Comparison of ENCODE assay signal across 8 cellular contexts in genomic region chr10:68330852-68331454, GRCh38. TPM values are rescaled to one million over a fixed set of nuclear protein-coding genes. Genes with fewer than 3 reads are reported as not detected.
A peak's percentile ranks its signal among the peaks of the same experiment; 100 is the strongest.
DNase-seq lines count a peak whose midpoint lies in the region; ATAC-seq and TF ChIP-seq lines count a peak whose summit lies in the region.

No MANE protein-coding gene starts in this region.

- POLR2A ChIA-PET in activated B cell treated with CpG ODN at 0.5 μM for 24 hours (lab: Charles Lee): interaction anchor here (0.7 to 2.7 kb wide), 21 partner anchors 17 to 1815 kb away, joined by 3 to 32 read pairs (median 6); partner anchors contain the start of genes CCAR1, RUFY2 and SIRT1

- peak; percentile 4 for DNase-seq in activated gamma-delta T cell treated with Interleukin-2 at 50 U/mL for 16 hours
- no peak for DNase-seq in activated gamma-delta T cell (lab: John Stamatoyannopoulos, UW)
- peak; percentile 16 for DNase-seq in activated B cell treated with CpG ODN at 0.5 μM for 24 hours
- peak in 1 of 3 experiments; percentile 3 for DNase-seq in effector memory CD8-positive, alpha-beta T cell
- DNase-seq in tibial artery: peak; percentile 46 to 73
- DNase-seq in foreskin melanocyte: no peak

- TF ChIP-seq CTCF in activated B cell treated with CpG ODN at 0.5 μM for 24 hours (IDR thresholded peaks at IDR 0.05) (no peak), tibial artery (IDR thresholded peaks at IDR 0.05) (no peak)

- H3K36me3 Mint-ChIP-seq in activated B cell treated with CpG ODN at 0.5 μM for 24 hours (ENCODE audit: low read depth): peaks cover 27% of the 10 kb centered on the region
- peaks cover 28% of the 10 kb centered on the region for H3K36me3 Mint-ChIP-seq in effector memory CD8-positive, alpha-beta T cell (ENCODE audit: insufficient read depth)

- peaks cover 0 to 28% of the 10 kb centered on the region in 2 donors for H3K36me3 ChIP-seq in muscle layer of duodenum (ENCODE audit: control insufficient read depth in 1 of 2, insufficient read depth in 2 of 2, low read length in 2 of 2)
- H3K36me3 ChIP-seq in tibial artery: no peaks in the 10 kb centered on the region

- CTCF ChIA-PET in activated B cell treated with CpG ODN at 0.5 μM for 24 hours (lab: Charles Lee): interaction anchor here (1.3 kb wide), 1 partner anchor 29 kb away, joined by 5 read pairs; no protein-coding TSS in a partner anchor

- intact Hi-C loops in activated B cell treated with CpG ODN at 0.5 μM for 24 hours (cut with micrococcal nuclease) (loop anchor here (1.0 to 5.0 kb wide), 9 partner anchors 31 to 756 kb away; partner anchors contain the start of genes CCAR1, DDX50, SIRT1 and SLC25A16), tibial artery (cut with DNase I; ENCODE audit: low total_unique reads) (loop anchor here (10.0 kb wide), 1 partner anchor 256 kb away; the partner anchor contains the start of gene HERC4)

- ATAC-seq in activated B cell treated with CpG ODN at 0.5 μM for 24 hours (ENCODE audit: low read depth): no peak
- no peak for ATAC-seq in effector memory CD8-positive, alpha-beta T cell (replicated peaks)
- no peak for ATAC-seq in GM18511 (IDR thresholded peaks at IDR 0.05; ENCODE audit: unreplicated experiment)

- peaks cover 60% of the 10 kb centered on the region for H3K4me1 Mint-ChIP-seq in activated B cell treated with CpG ODN at 0.5 μM for 24 hours
- H3K4me1 Mint-ChIP-seq in effector memory CD8-positive, alpha-beta T cell (ENCODE audit: low read depth in 2 of 2): peaks cover 30 to 39% of the 10 kb centered on the region in 2 donors

- H3K4me3 Mint-ChIP-seq in activated B cell treated with CpG ODN at 0.5 μM for 24 hours: peak overlapping the region; percentile 99
- H3K4me3 Mint-ChIP-seq in effector memory CD8-positive, alpha-beta T cell: peak overlapping the region; percentile 98 to 99

- peak overlapping the region; percentile 99 for H3K27ac Mint-ChIP-seq in activated B cell treated with CpG ODN at 0.5 μM for 24 hours
- H3K27ac Mint-ChIP-seq in effector memory CD8-positive, alpha-beta T cell: peak overlapping the region; percentile 99 to 100

- no peaks in the 10 kb centered on the region for H3K9me3 Mint-ChIP-seq in activated B cell treated with CpG ODN at 0.5 μM for 24 hours
- H3K9me3 Mint-ChIP-seq in effector memory CD8-positive, alpha-beta T cell: no peaks in the 10 kb centered on the region

- no peaks in the 10 kb centered on the region for H3K27me3 Mint-ChIP-seq in activated B cell treated with CpG ODN at 0.5 μM for 24 hours
- H3K27me3 Mint-ChIP-seq in effector memory CD8-positive, alpha-beta T cell: no peaks in the 10 kb centered on the region

- H3K4me3 ChIP-seq in muscle layer of duodenum (ENCODE audit: low read depth in 1 of 2, low read length in 2 of 2) (peak overlapping the region; percentile 89), tibial artery (peak overlapping the region; percentile 88 to 92)

- H3K27me3 ChIP-seq in muscle layer of duodenum (ENCODE audit: low read depth, low read length) (no peaks in the 10 kb centered on the region), tibial artery (no peaks in the 10 kb centered on the region)

- H3K27ac ChIP-seq in muscle layer of duodenum (ENCODE audit: low read length) (peak overlapping the region; percentile 98), tibial artery (peak overlapping the region; percentile 99 to 100)

- no peaks in the 10 kb centered on the region for H3K9me3 ChIP-seq in muscle layer of duodenum (ENCODE audit: control insufficient read depth in 1 of 2, low read length in 2 of 2)
- no peaks in the 10 kb centered on the region for H3K9me3 ChIP-seq in tibial artery

- H3K4me1 ChIP-seq in muscle layer of duodenum (ENCODE audit: control insufficient read depth in 1 of 2, insufficient read depth in 2 of 2, low read length in 2 of 2): peaks cover 18 to 33% of the 10 kb centered on the region in 2 donors
- peaks cover 0 to 47% (median 12%) of the 10 kb centered on the region in 4 donors for H3K4me1 ChIP-seq in tibial artery

RNA-seq across cellular contexts. Expression of gene HNRNPH3, which starts 0.9 kb away (rescaled TPM):
- 101 and 113 TPM in 2 replicates for total RNA-seq in activated B cell treated with CpG ODN at 0.5 μM for 24 hours

RNA-seq across cellular contexts. Expression of gene PBLD, which starts 1.8 kb away (rescaled TPM):
- total RNA-seq in activated B cell treated with CpG ODN at 0.5 μM for 24 hours: 2.0 and 4.7 TPM in 2 replicates

Comparison
In these comparisons a context has a peak if more than half of its experiments do, and no peak if none do; other contexts are left out.
1. DNase-seq: peak in activated gamma-delta T cell treated with Interleukin-2 at 50 U/mL for 16 hours (single experiment), activated B cell treated with CpG ODN at 0.5 μM for 24 hours (single experiment) and tibial artery (2 of 2); none in activated gamma-delta T cell (single experiment) and foreskin melanocyte (single experiment).